8 cellular contexts compared by ENCODE assay signal in the genomic region with DNA sequence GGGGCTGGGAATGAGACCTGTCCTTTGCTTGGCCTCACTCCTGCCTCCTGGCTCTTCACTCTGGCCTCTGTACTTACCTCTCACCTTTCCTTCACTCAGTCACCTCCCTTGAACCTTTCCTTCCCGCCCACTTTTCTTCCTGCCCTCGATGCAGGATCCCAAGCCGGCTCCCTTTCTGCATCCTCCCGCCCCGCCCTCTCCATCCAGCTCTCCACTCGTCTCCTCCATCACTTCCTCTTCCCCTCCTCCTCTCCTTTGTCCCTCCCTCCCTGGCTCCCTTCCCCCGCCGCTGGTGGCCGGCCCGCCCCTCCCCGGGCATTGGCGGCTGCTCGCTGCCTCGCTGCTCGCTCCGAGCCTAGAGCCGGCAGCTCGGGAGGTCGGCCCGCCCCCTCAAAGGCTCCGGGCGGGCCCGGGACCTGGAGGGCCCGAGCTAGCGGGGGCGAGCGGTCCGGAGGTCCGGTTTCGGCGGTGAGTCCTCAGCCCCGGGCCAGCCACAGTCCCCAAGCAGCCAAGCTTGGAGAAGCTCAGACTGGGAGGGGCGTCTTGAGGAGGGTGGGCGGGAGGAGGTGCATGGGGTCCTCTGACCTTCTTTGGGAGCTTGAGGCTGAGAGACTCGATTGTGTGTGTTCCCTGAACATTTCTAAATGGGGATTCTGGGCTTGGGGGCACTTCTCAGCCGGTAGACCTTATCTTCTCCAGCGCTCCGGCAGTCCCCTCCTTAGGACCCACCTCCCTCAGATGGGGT. TPM values are rescaled to one million over a fixed set of nuclear protein-coding genes. Genes with fewer than 3 reads are reported as not detected.
DNase-seq lines count a peak whose midpoint lies in the region; ATAC-seq and TF ChIP-seq lines count a peak whose summit lies in the region.

No MANE protein-coding gene starts in this region.

- H3K9me3 ChIP-seq in Peyer's patch (no peaks in the 10 kb centered on the region), right atrium auricular region (no peaks in the 10 kb centered on the region), parathyroid adenoma (ENCODE audit: control insufficient read depth, low read length) (no peaks in the 10 kb centered on the region)

- peaks cover 0 to 16% (median 0%) of the 10 kb centered on the region in 3 donors for H3K36me3 ChIP-seq in Peyer's patch
- H3K36me3 ChIP-seq in right atrium auricular region: peaks cover 41% of the 10 kb centered on the region
- no peaks in the 10 kb centered on the region for H3K36me3 ChIP-seq in parathyroid adenoma (ENCODE audit: control insufficient read depth, insufficient read depth, low read length)

- H2AFZ ChIP-seq in parathyroid adenoma: peak overlapping the region; percentile 83

- peaks cover 0 to 53% (median 4%) of the 10 kb centered on the region in 4 donors for H3K4me1 ChIP-seq in Peyer's patch
- H3K4me1 ChIP-seq in right atrium auricular region: peaks cover 0 to 81% of the 10 kb centered on the region in 2 donors
- peaks cover 11% of the 10 kb centered on the region for H3K4me1 ChIP-seq in parathyroid adenoma

- H3K4me3 ChIP-seq in Peyer's patch (peak overlapping the region; percentile 21 to 53 (median 40)), right atrium auricular region (peak overlapping the region; percentile 53 to 56), parathyroid adenoma (ENCODE audit: low read depth, low read length) (peak overlapping the region; percentile 37)

- no peaks in the 10 kb centered on the region for H3K79me2 ChIP-seq in parathyroid adenoma

- in situ Hi-C loops in Caki2 (cut with HindIII; ENCODE audit: low pct_unique_long_range_greater_than_20kb, low sequenced_read_pairs): no loop called here

- H3K27me3 ChIP-seq in Peyer's patch: no peaks in the 10 kb centered on the region
- H3K27me3 ChIP-seq in right atrium auricular region: no peaks in the 10 kb centered on the region
- H3K27me3 ChIP-seq in parathyroid adenoma (ENCODE audit: control insufficient read depth, insufficient read depth, low read length): no peaks in the 10 kb centered on the region

- ATAC-seq in HG03457 (IDR thresholded peaks at IDR 0.05; ENCODE audit: unreplicated experiment): no peak
- no peak for ATAC-seq in GM21717 (IDR thresholded peaks at IDR 0.05; ENCODE audit: unreplicated experiment)

- peak overlapping the region; percentile 71 for H3K4me2 ChIP-seq in parathyroid adenoma (ENCODE audit: low read length)

- TF ChIP-seq POLR2A in Peyer's patch (IDR thresholded peaks at IDR 0.05): no peak

- no peak for TF ChIP-seq CTCF in Peyer's patch (IDR thresholded peaks at IDR 0.05)
- TF ChIP-seq CTCF in right atrium auricular region (IDR thresholded peaks at IDR 0.05): no peak
- TF ChIP-seq CTCF in parathyroid adenoma (IDR thresholded peaks at IDR 0.05): no peak

- peak overlapping the region; percentile 25 to 81 (median 68) for H3K27ac ChIP-seq in Peyer's patch
- H3K27ac ChIP-seq in right atrium auricular region: peak overlapping the region; percentile 87 to 93
- peak overlapping the region; percentile 55 for H3K27ac ChIP-seq in parathyroid adenoma

- DNase-seq in Caki2 (ENCODE audit: low read depth) (peak; percentile 88), M059J (ENCODE audit: low read depth) (peak; percentile 94), Peyer's patch (peak; percentile 38 to 82 (median 80)), astrocyte of the hippocampus (ENCODE audit: low read depth, low spot score) (peak; percentile 96), right atrium auricular region (ENCODE audit: low spot score) (peak; percentile 85)

- no peak overlapping the region for H3K9ac ChIP-seq in parathyroid adenoma

RNA-seq across cellular contexts. Expression of gene PHLDB1, which starts 13.8 kb away (rescaled TPM):
- 24.8 and 26.6 TPM in 2 replicates for total RNA-seq in Caki2 (2014; rRNA removed; shearing (Covaris generic); ENCODE audit: low replicate concordance)
- 66.8 and 76.7 TPM in 2 replicates for total RNA-seq in M059J (2014; rRNA removed; shearing (Covaris generic))
- total RNA-seq in Peyer's patch: 100 to 1,000 TPM in 2 of 4 donors, 10 to 100 TPM in 2; 32.4 to 380 (median 93.8) TPM
- total RNA-seq in right atrium auricular region: 100 to 1,000 TPM; 102 to 105 TPM

RNA-seq across cellular contexts. Expression of gene ARCN1, which starts 49.0 kb away (rescaled TPM):
- 66.8 and 80.1 TPM in 2 replicates for total RNA-seq in Caki2 (2014; rRNA removed; shearing (Covaris generic); ENCODE audit: low replicate concordance)
- 246 and 304 TPM in 2 replicates for total RNA-seq in M059J (2014; rRNA removed; shearing (Covaris generic))
- total RNA-seq in Peyer's patch (100 to 1,000 TPM in 2 of 4 donors, 10 to 100 TPM in 2; 54.5 to 116 (median 91.0) TPM), right atrium auricular region (100 to 1,000 TPM; 103 to 111 TPM)

RNA-seq across cellular contexts. Expression of gene IFT46, which starts 55.5 kb away (rescaled TPM):
- 11.9 and 21.1 TPM in 2 replicates for total RNA-seq in Caki2 (2014; rRNA removed; shearing (Covaris generic); ENCODE audit: low replicate concordance)
- total RNA-seq in M059J (2014; rRNA removed; shearing (Covaris generic)): 52.3 and 55.3 TPM in 2 replicates
- total RNA-seq in Peyer's patch: 10 to 100 TPM; 12.5 to 32.2 (median 14.4) TPM
- total RNA-seq in right atrium auricular region: 10 to 100 TPM; 19.3 to 26.1 TPM

RNA-seq across cellular contexts. Expression of gene TREH, which starts 58.2 kb away (rescaled TPM):
- not detected in 2 replicates for total RNA-seq in Caki2 (2014; rRNA removed; shearing (Covaris generic); ENCODE audit: low replicate concordance)
- not detected in 2 replicates for total RNA-seq in M059J (2014; rRNA removed; shearing (Covaris generic))
- total RNA-seq in Peyer's patch (10 to 100 TPM; 18.9 to 53.4 (median 32.6) TPM), right atrium auricular region (not detected)
